Comparison of ENCODE assay signal across 8 cellular contexts in genomic region chr19:11963566-11964355, GRCh38. TPM values are rescaled to one million over a fixed set of nuclear protein-coding genes. Genes with fewer than 3 reads are reported as not detected.
A peak's percentile ranks its signal among the peaks of the same experiment; 100 is the strongest.
DNase-seq lines count a peak whose midpoint lies in the region; ATAC-seq, FAIRE-seq and TF ChIP-seq lines count a peak whose summit lies in the region.

No MANE protein-coding gene starts in this region.

- 26 to 46% methylated on average over 14 to 19 of the region's 26 CpGs for WGBS in gastroesophageal sphincter (ENCODE audit: low coverage in 1 of 2), 2 donors

- no peak for TF ChIP-seq EP300 in gastroesophageal sphincter (IDR thresholded peaks at IDR 0.05)

- DNase-seq in COLO668 (lab: John Stamatoyannopoulos, UW; ENCODE audit: unreplicated experiment) (peak; percentile 76), HTR-8/SVneo (ENCODE audit: insufficient read length, low spot score) (peak; percentile 48), RWPE2 (ENCODE audit: low spot score) (no peak), nucleus accumbens (lab: John Stamatoyannopoulos, UW) (peak in 53 of 56 donors; percentile 4 to 85 (median 56)), stromal cell of bone marrow (ENCODE audit: low read depth) (peak; percentile 71)
- peak; percentile 90 for DNase-seq in activated effector memory CD4-positive, alpha-beta T cell treated with anti-CD3 and anti-CD28 coated beads, Interleukin-2, amount 50 U/mL, for 16 hours

- no peaks in the 10 kb centered on the region for H3K9me3 ChIP-seq in RWPE2 (ENCODE audit: severe bottlenecking)
- H3K9me3 ChIP-seq in gastroesophageal sphincter: no peaks in the 10 kb centered on the region

- TF ChIP-seq CTCF in RWPE2 (IDR thresholded peaks at IDR 0.05; ENCODE audit: poor library complexity, severe bottlenecking) (peak; percentile 70), gastroesophageal sphincter (IDR thresholded peaks at IDR 0.05) (peak; percentile 73 to 91 (median 86))

- H3K27me3 ChIP-seq in RWPE2 (ENCODE audit: insufficient read depth, poor library complexity, severe bottlenecking) (no peaks in the 10 kb centered on the region), gastroesophageal sphincter (no peaks in the 10 kb centered on the region)

- H3K4me1 ChIP-seq in RWPE2 (ENCODE audit: insufficient read depth, poor library complexity, severe bottlenecking) (no peaks in the 10 kb centered on the region), gastroesophageal sphincter (peaks cover 0 to 28% (median 12%) of the 10 kb centered on the region in 3 donors)

- no peak; the same call in 2 of the 3 replicates for ATAC-seq in RWPE2 (ENCODE audit: low read depth)
- peak; percentile 64 for ATAC-seq in gastroesophageal sphincter
- no peak for ATAC-seq in HG03135 (IDR thresholded peaks at IDR 0.05; ENCODE audit: unreplicated experiment)

- peak overlapping the region; percentile 43 for H3K27ac ChIP-seq in RWPE2 (ENCODE audit: poor library complexity, severe bottlenecking)
- peak overlapping the region in 3 of 4 donors; percentile 95 to 99 (median 98) for H3K27ac ChIP-seq in gastroesophageal sphincter

- no peak for TF ChIP-seq POLR2A in gastroesophageal sphincter (IDR thresholded peaks at IDR 0.05)

- FAIRE-seq in HTR-8/SVneo (lab: Jason Lieb, UNC): no peak

- no peak overlapping the region for H3K4me3 ChIP-seq in RWPE2 (ENCODE audit: severe bottlenecking)
- H3K4me3 ChIP-seq in gastroesophageal sphincter: peak overlapping the region in 1 of 2 donors; percentile 84

- H3K36me3 ChIP-seq in RWPE2 (ENCODE audit: low read depth): no peaks in the 10 kb centered on the region
- no peaks in the 10 kb centered on the region for H3K36me3 ChIP-seq in gastroesophageal sphincter

RNA-seq across cellular contexts. Expression of gene ZNF763, which starts 1.1 kb away (rescaled TPM):
- 1 to 10 TPM; 4.5 to 8.1 (median 5.1) TPM for total RNA-seq in gastroesophageal sphincter

RNA-seq across cellular contexts. Expression of gene ZNF700, which starts 38.9 kb away (rescaled TPM):
- total RNA-seq in gastroesophageal sphincter: 10 to 100 TPM in 3 of 4 donors, 1 to 10 TPM in 1; 7.1 to 19.6 (median 11.4) TPM
